ENCODE assay signal across 8 cellular contexts in the genomic region with DNA sequence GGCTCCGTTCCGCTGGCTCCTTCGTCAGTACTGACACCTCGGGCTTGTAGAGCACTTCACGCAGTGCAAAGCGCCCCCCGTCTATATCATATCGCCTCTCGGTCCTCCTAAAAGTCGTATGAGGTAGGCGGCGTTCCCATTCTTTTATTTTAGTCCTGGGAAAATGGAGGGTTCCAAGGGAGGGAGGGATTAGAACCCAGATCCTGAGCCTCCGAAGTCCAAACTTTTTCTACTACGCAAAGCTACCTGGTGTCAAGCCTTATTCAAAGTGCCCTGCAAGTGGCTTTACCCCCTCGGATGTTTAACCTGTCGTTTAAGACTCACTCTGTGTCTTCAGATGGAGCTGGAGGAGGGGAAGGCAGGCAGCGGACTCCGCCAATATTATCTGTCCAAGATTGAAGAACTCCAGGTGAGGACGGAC. TPM values are rescaled to one million over a fixed set of nuclear protein-coding genes. Genes with fewer than 3 reads are reported as not detected.
A peak's percentile ranks its signal among the peaks of the same experiment; 100 is the strongest.
DNase-seq lines count a peak whose midpoint lies in the region; ATAC-seq and TF ChIP-seq lines count a peak whose summit lies in the region.

No MANE protein-coding gene starts in this region.

- H3K27me3 ChIP-seq in ascending aorta (no peaks in the 10 kb centered on the region), transverse colon (no peaks in the 10 kb centered on the region)

- H3K27ac ChIP-seq in ascending aorta (peak overlapping the region; percentile 89 to 90), transverse colon (peak overlapping the region; percentile 88 to 96 (median 93))

- ATAC-seq in activated T-cell treated with anti-CD3 and anti-CD28 coated beads, Interleukin-2, amount 50 U/mL, for 4 hours, result no peak

- no peak for TF ChIP-seq CTCF in ascending aorta (IDR thresholded peaks at IDR 0.05)
- TF ChIP-seq CTCF in lower leg skin (IDR thresholded peaks at IDR 0.05), result no peak
- TF ChIP-seq CTCF in transverse colon (IDR thresholded peaks at IDR 0.05), result peak in 1 of 5 experiments; percentile 9

- no peaks in the 10 kb centered on the region for H3K27me3 Mint-ChIP-seq in activated T-cell treated with anti-CD3 and anti-CD28 coated beads, Interleukin-2, amount 50 U/mL, for 4 hours (ENCODE audit: low read depth)

- H3K4me3 ChIP-seq in ascending aorta (peak overlapping the region; percentile 66 to 90), lower leg skin (ENCODE audit: low read depth, poor library complexity, severe bottlenecking) (peak overlapping the region; percentile 49), transverse colon (peak overlapping the region; percentile 76 to 81 (median 78))

- no peak for TF ChIP-seq EP300 in transverse colon (IDR thresholded peaks at IDR 0.05; ENCODE audit: low read depth)

- WGBS in lower leg skin, 2 donors, result 3 to 4% methylated on average over 19 of the region's 19 CpGs
- 1% methylated on average over 19 of the region's 19 CpGs; no CpG with 5 or more reads in 1 of the 2 donors for WGBS in transverse colon (ENCODE audit: low coverage in 1 of 2), 2 donors

- no peak for DNase-seq in activated T-cell treated with anti-CD3 and anti-CD28 coated beads, Interleukin-2, amount 50 U/mL, for 4 hours
- no peak for DNase-seq in activated T-cell treated with anti-CD3 and anti-CD28 coated beads, Interleukin-2, amount 50 U/mL, for 1 hour
- DNase-seq in ascending aorta (ENCODE audit: low spot score in 2 of 2) (no peak), lower leg skin (ENCODE audit: low spot score in 2 of 2) (no peak), transverse colon (no peak), superior temporal gyrus (ENCODE audit: extremely low spot score) (no peak), amygdala (lab: John Stamatoyannopoulos, UW) (no peak), NCI-H1930 (lab: John Stamatoyannopoulos, UW) (no peak)

- H3K9me3 Mint-ChIP-seq in activated T-cell treated with anti-CD3 and anti-CD28 coated beads, Interleukin-2, amount 50 U/mL, for 4 hours, result no peaks in the 10 kb centered on the region

- H3K36me3 Mint-ChIP-seq in activated T-cell treated with anti-CD3 and anti-CD28 coated beads, Interleukin-2, amount 50 U/mL, for 4 hours (ENCODE audit: insufficient read depth), result peaks cover 69% of the 10 kb centered on the region

- peaks cover 77% of the 10 kb centered on the region for H3K4me1 Mint-ChIP-seq in activated T-cell treated with anti-CD3 and anti-CD28 coated beads, Interleukin-2, amount 50 U/mL, for 4 hours (ENCODE audit: low read depth)

- peak overlapping the region; percentile 99 for H3K4me3 Mint-ChIP-seq in activated T-cell treated with anti-CD3 and anti-CD28 coated beads, Interleukin-2, amount 50 U/mL, for 4 hours

- in situ Hi-C loops in transverse colon (cut with MboI; ENCODE audit: low pct_ligation_motif_present in 1 of 4, low pct_unique_long_range_greater_than_20kb in 1 of 4, low sequenced_read_pairs in 3 of 4), result loop anchor here in 1 of 4 donors (5.0 kb wide), 1 partner anchor 51 kb away; no protein-coding TSS in a partner anchor

- H3K4me1 ChIP-seq in ascending aorta (peaks cover 10 to 22% of the 10 kb centered on the region in 2 donors), transverse colon (peaks cover 14 to 29% (median 22%) of the 10 kb centered on the region in 4 donors)

- H3K36me3 ChIP-seq in ascending aorta, result peaks cover 58 to 69% of the 10 kb centered on the region in 2 donors
- peaks cover 0 to 60% (median 32%) of the 10 kb centered on the region in 4 donors for H3K36me3 ChIP-seq in transverse colon

- TF ChIP-seq POLR2A in lower leg skin (IDR thresholded peaks at IDR 0.05) (no peak), transverse colon (IDR thresholded peaks at IDR 0.05) (no peak)

- H3K9me3 ChIP-seq in ascending aorta (no peaks in the 10 kb centered on the region), transverse colon (no peaks in the 10 kb centered on the region)

- intact Hi-C loops in ascending aorta (cut with DNase I), result loop anchor here (1.0 to 5.0 kb wide), 6 partner anchors 15 to 679 kb away; a partner anchor contains a TSS
- intact Hi-C loops in lower leg skin (cut with DNase I; ENCODE audit: low total_unique reads), result no loop called here
- intact Hi-C loops in transverse colon (cut with DNase I; ENCODE audit: low total_unique reads), result no loop called here

RNA-seq across cellular contexts. Expression of a gene that starts 0.3 kb away (rescaled TPM):
- total RNA-seq in activated T-cell treated with anti-CD3 and anti-CD28 coated beads, Interleukin-2, amount 50 U/mL, for 4 hours, result 100 to 1,000 TPM; 123 to 169 (median 157) TPM
- total RNA-seq in ascending aorta (18.2 TPM), lower leg skin (10 to 100 TPM; 28.4 to 76.8 (median 47.2) TPM), transverse colon (10 to 100 TPM; 17.7 to 45.9 (median 34.6) TPM)

RNA-seq across cellular contexts. Expression of a gene that starts 0.6 kb away (rescaled TPM):
- 100 to 1,000 TPM; 272 to 298 (median 280) TPM for total RNA-seq in activated T-cell treated with anti-CD3 and anti-CD28 coated beads, Interleukin-2, amount 50 U/mL, for 4 hours
- total RNA-seq in ascending aorta, result 83.7 TPM
- 100 to 1,000 TPM in 1 of 4 donors, 10 to 100 TPM in 3; 68.9 to 126 (median 88.7) TPM for total RNA-seq in lower leg skin
- 100 to 1,000 TPM in 1 of 4 donors, 10 to 100 TPM in 3; 63.2 to 131 (median 77.9) TPM for total RNA-seq in transverse colon

RNA-seq across cellular contexts. Expression of a gene that starts 14.7 kb away (rescaled TPM):
- total RNA-seq in activated T-cell treated with anti-CD3 and anti-CD28 coated beads, Interleukin-2, amount 50 U/mL, for 4 hours, result 10 to 100 TPM; 81.4 to 87.9 (median 83.8) TPM
- total RNA-seq in ascending aorta, result 78.0 TPM
- 100 to 1,000 TPM; 235 to 310 (median 272) TPM for total RNA-seq in lower leg skin
- 100 to 1,000 TPM in 3 of 4 donors, 10 to 100 TPM in 1; 99.0 to 130 (median 109) TPM for total RNA-seq in transverse colon

RNA-seq across cellular contexts. Expression of a gene that starts 45.7 kb away (rescaled TPM):
- not detected for total RNA-seq in activated T-cell treated with anti-CD3 and anti-CD28 coated beads, Interleukin-2, amount 50 U/mL, for 4 hours
- not detected for total RNA-seq in ascending aorta
- total RNA-seq in lower leg skin, result not detected
- not detected for total RNA-seq in transverse colon

RNA-seq across cellular contexts. Expression of a gene that starts 53.8 kb away (rescaled TPM):
- total RNA-seq in activated T-cell treated with anti-CD3 and anti-CD28 coated beads, Interleukin-2, amount 50 U/mL, for 4 hours, result 100 to 1,000 TPM in 1 of 3 donors, 10 to 100 TPM in 2; 95.1 to 112 (median 95.3) TPM
- 37.5 TPM for total RNA-seq in ascending aorta
- total RNA-seq in lower leg skin, result 10 to 100 TPM; 59.1 to 87.4 (median 64.0) TPM
- 100 to 1,000 TPM in 2 of 4 donors, 10 to 100 TPM in 2; 71.8 to 129 (median 99.4) TPM for total RNA-seq in transverse colon
